1 cellular context compared by ENCODE assay signal in the genomic region with DNA sequence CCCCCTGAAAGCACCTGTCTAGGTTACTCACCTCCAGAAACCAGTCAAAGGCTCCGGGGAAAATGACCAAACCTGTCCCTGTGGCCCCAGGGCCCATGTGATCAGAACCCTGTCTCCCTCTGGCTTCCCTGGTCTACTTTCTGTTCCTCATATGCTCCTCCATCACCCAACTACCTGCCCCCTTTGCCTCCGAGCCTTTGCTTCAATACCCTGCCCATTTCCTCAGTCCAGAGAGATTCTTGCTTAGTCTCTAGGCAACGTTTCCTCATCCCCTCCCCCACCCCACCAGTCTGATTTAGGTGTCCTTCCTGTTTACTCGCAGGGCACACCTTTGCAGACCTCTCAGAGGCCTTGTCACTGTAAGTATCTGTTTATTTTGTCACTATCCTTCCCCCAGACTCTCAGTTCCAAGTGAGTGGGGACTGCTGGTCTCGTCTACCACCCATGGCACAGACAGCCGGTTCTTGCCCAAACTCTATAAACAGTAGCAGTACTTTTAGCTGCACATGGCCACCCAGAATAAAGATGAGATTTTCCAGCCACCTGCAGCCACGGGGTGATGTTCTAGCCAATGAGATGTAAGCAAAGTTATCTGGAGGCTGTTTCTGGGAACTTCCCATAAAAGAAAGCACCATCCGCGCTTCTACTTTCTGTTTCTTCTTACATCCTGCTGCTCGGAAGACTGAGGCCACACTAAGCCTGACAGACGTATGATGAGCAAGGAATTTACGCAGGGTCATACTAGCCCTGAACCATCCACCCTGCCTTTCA.
A peak's percentile ranks its signal among the peaks of the same experiment; 100 is the strongest.
TF ChIP-seq lines count a peak whose summit lies in the region.

No MANE protein-coding gene starts in this region.

TF ChIP-seq in GM12878, 131 proteins besides CTCF, POLR2A, EP300 and RAD21 (continued from another document and continues in another):
- TF ChIP-seq, protein P1, sequence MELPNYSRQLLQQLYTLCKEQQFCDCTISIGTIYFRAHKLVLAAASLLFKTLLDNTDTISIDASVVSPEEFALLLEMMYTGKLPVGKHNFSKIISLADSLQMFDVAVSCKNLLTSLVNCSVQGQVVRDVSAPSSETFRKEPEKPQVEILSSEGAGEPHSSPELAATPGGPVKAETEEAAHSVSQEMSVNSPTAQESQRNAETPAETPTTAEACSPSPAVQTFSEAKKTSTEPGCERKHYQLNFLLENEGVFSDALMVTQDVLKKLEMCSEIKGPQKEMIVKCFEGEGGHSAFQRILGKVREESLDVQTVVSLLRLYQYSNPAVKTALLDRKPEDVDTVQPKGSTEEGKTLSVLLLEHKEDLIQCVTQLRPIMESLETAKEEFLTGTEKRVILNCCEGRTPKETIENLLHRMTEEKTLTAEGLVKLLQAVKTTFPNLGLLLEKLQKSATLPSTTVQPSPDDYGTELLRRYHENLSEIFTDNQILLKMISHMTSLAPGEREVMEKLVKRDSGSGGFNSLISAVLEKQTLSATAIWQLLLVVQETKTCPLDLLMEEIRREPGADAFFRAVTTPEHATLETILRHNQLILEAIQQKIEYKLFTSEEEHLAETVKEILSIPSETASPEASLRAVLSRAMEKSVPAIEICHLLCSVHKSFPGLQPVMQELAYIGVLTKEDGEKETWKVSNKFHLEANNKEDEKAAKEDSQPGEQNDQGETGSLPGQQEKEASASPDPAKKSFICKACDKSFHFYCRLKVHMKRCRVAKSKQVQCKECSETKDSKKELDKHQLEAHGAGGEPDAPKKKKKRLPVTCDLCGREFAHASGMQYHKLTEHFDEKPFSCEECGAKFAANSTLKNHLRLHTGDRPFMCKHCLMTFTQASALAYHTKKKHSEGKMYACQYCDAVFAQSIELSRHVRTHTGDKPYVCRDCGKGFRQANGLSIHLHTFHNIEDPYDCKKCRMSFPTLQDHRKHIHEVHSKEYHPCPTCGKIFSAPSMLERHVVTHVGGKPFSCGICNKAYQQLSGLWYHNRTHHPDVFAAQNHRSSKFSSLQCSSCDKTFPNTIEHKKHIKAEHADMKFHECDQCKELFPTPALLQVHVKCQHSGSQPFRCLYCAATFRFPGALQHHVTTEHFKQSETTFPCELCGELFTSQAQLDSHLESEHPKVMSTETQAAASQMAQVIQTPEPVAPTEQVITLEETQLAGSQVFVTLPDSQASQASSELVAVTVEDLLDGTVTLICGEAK (IDR thresholded peaks at IDR 0.05; ENCODE audit: borderline replicate concordance): no peak
- TF ChIP-seq ZNF217 (IDR thresholded peaks at IDR 0.05) (no peak), TCF7 (IDR thresholded peaks at IDR 0.05; ENCODE audit: borderline replicate concordance) (no peak), SREBF1 (IDR thresholded peaks at IDR 0.05; ENCODE audit: low read length) (no peak), ZZZ3 (IDR thresholded peaks at IDR 0.05; ENCODE audit: control insufficient read depth, insufficient read length, low read depth) (no peak), CBFB (IDR thresholded peaks at IDR 0.05; ENCODE audit: low read depth) (no peak), ZNF274 (IDR thresholded peaks at IDR 0.05; ENCODE audit: insufficient read depth, insufficient read length) (no peak), SUZ12 (IDR thresholded peaks at IDR 0.05; ENCODE audit: unreplicated experiment) (no peak), NFXL1 (IDR thresholded peaks at IDR 0.05; ENCODE audit: borderline replicate concordance) (no peak), NR2F1 (conservative IDR thresholded peaks at IDR 0.05) (0 out of 2 replicates have a peak, but pooled peaks have one; percentile 8), NFIC (IDR thresholded peaks at IDR 0.05; ENCODE audit: low read depth, low read length) (peak; percentile 83), CREB1 (IDR thresholded peaks at IDR 0.05; ENCODE audit: low read depth) (peak; percentile 39), ZNF384 (IDR thresholded peaks at IDR 0.05; ENCODE audit: borderline replicate concordance, low read depth, low read length) (no peak), KDM1A (IDR thresholded peaks at IDR 0.05; ENCODE audit: borderline replicate concordance) (no peak), NR2C2 (IDR thresholded peaks at IDR 0.05; ENCODE audit: borderline replicate concordance, control insufficient read depth, insufficient read length, low read depth) (no peak), BCL11A (IDR thresholded peaks at IDR 0.05; ENCODE audit: low read depth, low read length) (0 out of 2 replicates have a peak, but pooled peaks have one; percentile 43), CREM (IDR thresholded peaks at IDR 0.05; ENCODE audit: low read depth) (peak; percentile 80), GABPA (IDR thresholded peaks at IDR 0.05; ENCODE audit: low read depth) (no peak), ZBED1 (IDR thresholded peaks at IDR 0.05; ENCODE audit: borderline replicate concordance) (peak; percentile 80; the same call in 1 of the 2 replicates), FOS (IDR thresholded peaks at IDR 0.05; ENCODE audit: borderline replicate concordance, extremely low read depth, insufficient read length) (no peak), RFX5 (IDR thresholded peaks at IDR 0.05; ENCODE audit: low read depth, low read length) (no peak; the same call in 1 of the 2 replicates), RCOR1 (conservative IDR thresholded peaks at IDR 0.05; ENCODE audit: low read depth, low read length) (0 out of 2 replicates have a peak, but pooled peaks have one; percentile 86), CBX5 (IDR thresholded peaks at IDR 0.05; ENCODE audit: low read depth) (no peak), ASH2L (IDR thresholded peaks at IDR 0.05; ENCODE audit: borderline replicate concordance, low read depth) (no peak), TCF3 (IDR thresholded peaks at IDR 0.05; ENCODE audit: borderline replicate concordance, insufficient read depth, low read depth, low read length) (0 out of 2 replicates have a peak, but pooled peaks have one; percentile 26), ZNF24 (IDR thresholded peaks at IDR 0.05) (no peak), NFYA (IDR thresholded peaks at IDR 0.05; ENCODE audit: borderline replicate concordance, low read depth, low read length) (no peak)
- TF ChIP-seq, protein P2, sequence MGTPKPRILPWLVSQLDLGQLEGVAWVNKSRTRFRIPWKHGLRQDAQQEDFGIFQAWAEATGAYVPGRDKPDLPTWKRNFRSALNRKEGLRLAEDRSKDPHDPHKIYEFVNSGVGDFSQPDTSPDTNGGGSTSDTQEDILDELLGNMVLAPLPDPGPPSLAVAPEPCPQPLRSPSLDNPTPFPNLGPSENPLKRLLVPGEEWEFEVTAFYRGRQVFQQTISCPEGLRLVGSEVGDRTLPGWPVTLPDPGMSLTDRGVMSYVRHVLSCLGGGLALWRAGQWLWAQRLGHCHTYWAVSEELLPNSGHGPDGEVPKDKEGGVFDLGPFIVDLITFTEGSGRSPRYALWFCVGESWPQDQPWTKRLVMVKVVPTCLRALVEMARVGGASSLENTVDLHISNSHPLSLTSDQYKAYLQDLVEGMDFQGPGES (IDR thresholded peaks at IDR 0.05): no peak
- TF ChIP-seq, protein P3, sequence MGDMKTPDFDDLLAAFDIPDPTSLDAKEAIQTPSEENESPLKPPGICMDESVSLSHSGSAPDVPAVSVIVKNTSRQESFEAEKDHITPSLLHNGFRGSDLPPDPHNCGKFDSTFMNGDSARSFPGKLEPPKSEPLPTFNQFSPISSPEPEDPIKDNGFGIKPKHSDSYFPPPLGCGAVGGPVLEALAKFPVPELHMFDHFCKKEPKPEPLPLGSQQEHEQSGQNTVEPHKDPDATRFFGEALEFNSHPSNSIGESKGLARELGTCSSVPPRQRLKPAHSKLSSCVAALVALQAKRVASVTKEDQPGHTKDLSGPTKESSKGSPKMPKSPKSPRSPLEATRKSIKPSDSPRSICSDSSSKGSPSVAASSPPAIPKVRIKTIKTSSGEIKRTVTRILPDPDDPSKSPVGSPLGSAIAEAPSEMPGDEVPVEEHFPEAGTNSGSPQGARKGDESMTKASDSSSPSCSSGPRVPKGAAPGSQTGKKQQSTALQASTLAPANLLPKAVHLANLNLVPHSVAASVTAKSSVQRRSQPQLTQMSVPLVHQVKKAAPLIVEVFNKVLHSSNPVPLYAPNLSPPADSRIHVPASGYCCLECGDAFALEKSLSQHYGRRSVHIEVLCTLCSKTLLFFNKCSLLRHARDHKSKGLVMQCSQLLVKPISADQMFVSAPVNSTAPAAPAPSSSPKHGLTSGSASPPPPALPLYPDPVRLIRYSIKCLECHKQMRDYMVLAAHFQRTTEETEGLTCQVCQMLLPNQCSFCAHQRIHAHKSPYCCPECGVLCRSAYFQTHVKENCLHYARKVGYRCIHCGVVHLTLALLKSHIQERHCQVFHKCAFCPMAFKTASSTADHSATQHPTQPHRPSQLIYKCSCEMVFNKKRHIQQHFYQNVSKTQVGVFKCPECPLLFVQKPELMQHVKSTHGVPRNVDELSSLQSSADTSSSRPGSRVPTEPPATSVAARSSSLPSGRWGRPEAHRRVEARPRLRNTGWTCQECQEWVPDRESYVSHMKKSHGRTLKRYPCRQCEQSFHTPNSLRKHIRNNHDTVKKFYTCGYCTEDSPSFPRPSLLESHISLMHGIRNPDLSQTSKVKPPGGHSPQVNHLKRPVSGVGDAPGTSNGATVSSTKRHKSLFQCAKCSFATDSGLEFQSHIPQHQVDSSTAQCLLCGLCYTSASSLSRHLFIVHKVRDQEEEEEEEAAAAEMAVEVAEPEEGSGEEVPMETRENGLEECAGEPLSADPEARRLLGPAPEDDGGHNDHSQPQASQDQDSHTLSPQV (IDR thresholded peaks at IDR 0.05): no peak
- TF ChIP-seq, protein P4, sequence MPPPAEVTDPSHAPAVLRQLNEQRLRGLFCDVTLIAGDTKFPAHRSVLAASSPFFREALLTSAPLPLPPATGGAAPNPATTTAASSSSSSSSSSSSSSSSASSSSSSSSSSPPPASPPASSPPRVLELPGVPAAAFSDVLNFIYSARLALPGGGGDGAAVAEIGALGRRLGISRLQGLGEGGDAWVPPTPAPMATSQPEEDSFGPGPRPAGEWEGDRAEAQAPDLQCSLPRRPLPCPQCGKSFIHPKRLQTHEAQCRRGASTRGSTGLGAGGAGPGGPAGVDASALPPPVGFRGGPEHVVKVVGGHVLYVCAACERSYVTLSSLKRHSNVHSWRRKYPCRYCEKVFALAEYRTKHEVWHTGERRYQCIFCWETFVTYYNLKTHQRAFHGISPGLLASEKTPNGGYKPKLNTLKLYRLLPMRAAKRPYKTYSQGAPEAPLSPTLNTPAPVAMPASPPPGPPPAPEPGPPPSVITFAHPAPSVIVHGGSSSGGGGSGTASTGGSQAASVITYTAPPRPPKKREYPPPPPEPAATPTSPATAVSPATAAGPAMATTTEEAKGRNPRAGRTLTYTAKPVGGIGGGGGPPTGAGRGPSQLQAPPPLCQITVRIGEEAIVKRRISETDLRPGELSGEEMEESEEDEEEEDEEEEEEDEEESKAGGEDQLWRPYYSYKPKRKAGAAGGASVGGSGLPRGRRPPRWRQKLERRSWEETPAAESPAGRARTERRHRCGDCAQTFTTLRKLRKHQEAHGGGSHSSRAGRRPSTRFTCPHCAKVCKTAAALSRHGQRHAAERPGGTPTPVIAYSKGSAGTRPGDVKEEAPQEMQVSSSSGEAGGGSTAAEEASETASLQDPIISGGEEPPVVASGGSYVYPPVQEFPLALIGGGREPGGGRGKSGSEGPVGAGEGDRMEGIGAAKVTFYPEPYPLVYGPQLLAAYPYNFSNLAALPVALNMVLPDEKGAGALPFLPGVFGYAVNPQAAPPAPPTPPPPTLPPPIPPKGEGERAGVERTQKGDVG (CRISPR knock-in tag; IDR thresholded peaks at IDR 0.05): no peak
- TF ChIP-seq, protein P5, sequence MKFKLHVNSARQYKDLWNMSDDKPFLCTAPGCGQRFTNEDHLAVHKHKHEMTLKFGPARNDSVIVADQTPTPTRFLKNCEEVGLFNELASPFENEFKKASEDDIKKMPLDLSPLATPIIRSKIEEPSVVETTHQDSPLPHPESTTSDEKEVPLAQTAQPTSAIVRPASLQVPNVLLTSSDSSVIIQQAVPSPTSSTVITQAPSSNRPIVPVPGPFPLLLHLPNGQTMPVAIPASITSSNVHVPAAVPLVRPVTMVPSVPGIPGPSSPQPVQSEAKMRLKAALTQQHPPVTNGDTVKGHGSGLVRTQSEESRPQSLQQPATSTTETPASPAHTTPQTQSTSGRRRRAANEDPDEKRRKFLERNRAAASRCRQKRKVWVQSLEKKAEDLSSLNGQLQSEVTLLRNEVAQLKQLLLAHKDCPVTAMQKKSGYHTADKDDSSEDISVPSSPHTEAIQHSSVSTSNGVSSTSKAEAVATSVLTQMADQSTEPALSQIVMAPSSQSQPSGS (IDR thresholded peaks at IDR 0.05; ENCODE audit: low read length): peak; percentile 67; the same call in 1 of the 2 replicates
- TF ChIP-seq, protein P6, sequence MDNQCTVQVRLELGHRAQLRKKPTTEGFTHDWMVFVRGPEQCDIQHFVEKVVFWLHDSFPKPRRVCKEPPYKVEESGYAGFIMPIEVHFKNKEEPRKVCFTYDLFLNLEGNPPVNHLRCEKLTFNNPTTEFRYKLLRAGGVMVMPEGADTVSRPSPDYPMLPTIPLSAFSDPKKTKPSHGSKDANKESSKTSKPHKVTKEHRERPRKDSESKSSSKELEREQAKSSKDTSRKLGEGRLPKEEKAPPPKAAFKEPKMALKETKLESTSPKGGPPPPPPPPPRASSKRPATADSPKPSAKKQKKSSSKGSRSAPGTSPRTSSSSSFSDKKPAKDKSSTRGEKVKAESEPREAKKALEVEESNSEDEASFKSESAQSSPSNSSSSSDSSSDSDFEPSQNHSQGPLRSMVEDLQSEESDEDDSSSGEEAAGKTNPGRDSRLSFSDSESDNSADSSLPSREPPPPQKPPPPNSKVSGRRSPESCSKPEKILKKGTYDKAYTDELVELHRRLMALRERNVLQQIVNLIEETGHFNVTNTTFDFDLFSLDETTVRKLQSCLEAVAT (IDR thresholded peaks at IDR 0.05): peak; percentile 66; the same call in 1 of the 2 replicates
- TF ChIP-seq, protein P7, sequence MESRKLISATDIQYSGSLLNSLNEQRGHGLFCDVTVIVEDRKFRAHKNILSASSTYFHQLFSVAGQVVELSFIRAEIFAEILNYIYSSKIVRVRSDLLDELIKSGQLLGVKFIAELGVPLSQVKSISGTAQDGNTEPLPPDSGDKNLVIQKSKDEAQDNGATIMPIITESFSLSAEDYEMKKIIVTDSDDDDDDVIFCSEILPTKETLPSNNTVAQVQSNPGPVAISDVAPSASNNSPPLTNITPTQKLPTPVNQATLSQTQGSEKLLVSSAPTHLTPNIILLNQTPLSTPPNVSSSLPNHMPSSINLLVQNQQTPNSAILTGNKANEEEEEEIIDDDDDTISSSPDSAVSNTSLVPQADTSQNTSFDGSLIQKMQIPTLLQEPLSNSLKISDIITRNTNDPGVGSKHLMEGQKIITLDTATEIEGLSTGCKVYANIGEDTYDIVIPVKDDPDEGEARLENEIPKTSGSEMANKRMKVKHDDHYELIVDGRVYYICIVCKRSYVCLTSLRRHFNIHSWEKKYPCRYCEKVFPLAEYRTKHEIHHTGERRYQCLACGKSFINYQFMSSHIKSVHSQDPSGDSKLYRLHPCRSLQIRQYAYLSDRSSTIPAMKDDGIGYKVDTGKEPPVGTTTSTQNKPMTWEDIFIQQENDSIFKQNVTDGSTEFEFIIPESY (IDR thresholded peaks at IDR 0.05): no peak
